In the genomic region with DNA sequence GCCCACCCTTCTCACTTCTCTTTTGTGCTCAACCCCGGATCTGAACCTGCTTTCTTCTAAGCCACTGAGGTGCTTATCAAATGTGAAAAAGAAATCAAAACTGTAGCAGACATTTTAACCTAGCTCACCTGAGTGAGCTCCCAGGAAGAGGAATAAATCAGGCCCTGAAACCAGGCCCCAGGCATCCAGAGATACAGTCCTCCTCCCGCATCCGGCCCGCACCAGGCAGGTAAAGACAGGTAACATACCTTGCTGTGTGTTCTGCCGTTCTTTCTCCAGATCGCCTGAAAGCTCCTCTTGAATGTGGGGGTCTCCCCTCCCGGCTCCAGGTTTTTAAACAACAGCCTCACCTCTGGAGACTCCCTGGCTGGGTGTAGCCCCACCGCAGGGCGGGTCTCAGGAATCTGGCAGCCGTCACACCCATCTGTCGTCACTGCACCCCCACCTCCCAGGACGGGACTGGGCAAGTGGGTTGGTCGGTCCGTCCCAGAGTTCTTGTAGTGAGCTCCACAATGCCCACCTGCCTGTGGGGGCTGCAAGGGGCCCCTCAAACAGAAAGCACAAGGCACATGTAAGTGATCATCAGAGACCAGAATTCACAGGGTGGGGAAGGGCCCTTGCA, we compare ENCODE assay signal across 10 cellular contexts. TPM values are rescaled to one million over a fixed set of nuclear protein-coding genes. Genes with fewer than 3 reads are reported as not detected.
DNase-seq lines count a peak whose midpoint lies in the region; ATAC-seq and TF ChIP-seq lines count a peak whose summit lies in the region.
"Had no signal": no experiment of that assay in that cellular context is flagged by ENCODE, and none has a peak within 500 bp of the region (broad histone marks: within the 10 kb centered on the region; RNA-seq: fewer than 3 reads in every experiment).

Gene LAMB3 (minus strand): TSS at position 305 of the 622 bp plus-strand sequence. CDS start 1,481 bp downstream, outside the sequence.

- peak within 1 kb of the TSS; percentile 76 for H3K27ac Mint-ChIP-seq in activated CD4-positive, alpha-beta T cell treated with anti-CD3 and anti-CD28 coated beads, Interleukin-2, amount 10 ng/mL, durations not matched to agents 24 days and 14 days
- peak within 1 kb of the TSS; percentile 64 for H3K27ac Mint-ChIP-seq in activated CD4-positive, alpha-beta memory T cell treated with anti-CD3 and anti-CD28 coated beads, Interleukin-2, amount 10 ng/mL, durations not matched to agents 7 days and 5 days
- H3K27ac Mint-ChIP-seq: activated naive CD8-positive, alpha-beta T cell had no signal

- intact Hi-C loops in activated CD4-positive, alpha-beta T cell treated with anti-CD3 and anti-CD28 coated beads, Interleukin-2, amount 10 ng/mL, durations not matched to agents 24 days and 14 days (cut with micrococcal nuclease): no loop called here
- intact Hi-C loops in left colon (cut with DNase I, micrococcal nuclease): no loop called here

- CTCF ChIA-PET in activated CD4-positive, alpha-beta memory T cell treated with anti-CD3 and anti-CD28 coated beads, Interleukin-2, amount 10 ng/mL, durations not matched to agents 7 days and 5 days (lab: Charles Lee): interaction anchor here (1.3 to 2.2 kb wide), 3 partner anchors 34 to 171 kb away, joined by 4 to 8 read pairs (median 5); no protein-coding TSS in a partner anchor

- peak within 1 kb of the TSS; percentile 56 for H3K4me3 Mint-ChIP-seq in activated CD4-positive, alpha-beta T cell treated with anti-CD3 and anti-CD28 coated beads, Interleukin-2, amount 10 ng/mL, durations not matched to agents 24 days and 14 days
- H3K4me3 Mint-ChIP-seq in activated CD4-positive, alpha-beta memory T cell treated with anti-CD3 and anti-CD28 coated beads, Interleukin-2, amount 10 ng/mL, durations not matched to agents 7 days and 5 days: no peak within 1 kb of the TSS
- H3K4me3 Mint-ChIP-seq: activated naive CD8-positive, alpha-beta T cell had no signal

- H3K9me3 Mint-ChIP-seq in activated CD4-positive, alpha-beta T cell treated with anti-CD3 and anti-CD28 coated beads, Interleukin-2, amount 10 ng/mL, durations not matched to agents 24 days and 14 days: no peaks in the 10 kb centered on the region
- H3K9me3 Mint-ChIP-seq in activated CD4-positive, alpha-beta memory T cell treated with anti-CD3 and anti-CD28 coated beads, Interleukin-2, amount 10 ng/mL, durations not matched to agents 7 days and 5 days: no peaks in the 10 kb centered on the region

- no peaks in the 10 kb centered on the region for H3K27me3 Mint-ChIP-seq in activated CD4-positive, alpha-beta T cell treated with anti-CD3 and anti-CD28 coated beads, Interleukin-2, amount 10 ng/mL, durations not matched to agents 24 days and 14 days
- no peaks in the 10 kb centered on the region for H3K27me3 Mint-ChIP-seq in activated CD4-positive, alpha-beta memory T cell treated with anti-CD3 and anti-CD28 coated beads, Interleukin-2, amount 10 ng/mL, durations not matched to agents 7 days and 5 days
- H3K27me3 Mint-ChIP-seq: activated naive CD8-positive, alpha-beta T cell had no signal

- peaks cover 2% of the 10 kb centered on the region for H3K36me3 Mint-ChIP-seq in activated CD4-positive, alpha-beta T cell treated with anti-CD3 and anti-CD28 coated beads, Interleukin-2, amount 10 ng/mL, durations not matched to agents 24 days and 14 days (ENCODE audit: low read depth)
- no peaks in the 10 kb centered on the region for H3K36me3 Mint-ChIP-seq in activated CD4-positive, alpha-beta memory T cell treated with anti-CD3 and anti-CD28 coated beads, Interleukin-2, amount 10 ng/mL, durations not matched to agents 7 days and 5 days (ENCODE audit: low read depth)
- H3K36me3 Mint-ChIP-seq: activated naive CD8-positive, alpha-beta T cell had no signal

- peak; percentile 74 for ATAC-seq in left colon

- H3K4me1 Mint-ChIP-seq in activated CD4-positive, alpha-beta T cell treated with anti-CD3 and anti-CD28 coated beads, Interleukin-2, amount 10 ng/mL, durations not matched to agents 24 days and 14 days: peaks cover 58% of the 10 kb centered on the region
- peaks cover 61% of the 10 kb centered on the region for H3K4me1 Mint-ChIP-seq in activated CD4-positive, alpha-beta memory T cell treated with anti-CD3 and anti-CD28 coated beads, Interleukin-2, amount 10 ng/mL, durations not matched to agents 7 days and 5 days

- no peak for TF ChIP-seq CTCF in subcutaneous adipose tissue (IDR thresholded peaks at IDR 0.05; ENCODE audit: low read depth)

- no peak for DNase-seq in activated CD4-positive, alpha-beta T cell treated with anti-CD3 and anti-CD28 coated beads, Interleukin-2, amount 10 ng/mL, durations not matched to agents 24 days and 14 days
- DNase-seq in activated CD4-positive, alpha-beta T cell treated with anti-CD3 and anti-CD28 coated beads for 4 hours: no peak
- DNase-seq in activated CD4-positive, alpha-beta memory T cell treated with anti-CD3 and anti-CD28 coated beads, Interleukin-2, amount 10 ng/mL, durations not matched to agents 7 days and 5 days: no peak
- DNase-seq in left colon (peak; percentile 91 to 92), RPMI8226 (no peak), SK-N-DZ (ENCODE audit: low spot score) (no peak), COR-L47 (lab: John Stamatoyannopoulos, UW) (no peak)
- DNase-seq: AML-193 had no signal

- POLR2A ChIA-PET in activated CD4-positive, alpha-beta memory T cell treated with anti-CD3 and anti-CD28 coated beads, Interleukin-2, amount 10 ng/mL, durations not matched to agents 7 days and 5 days (lab: Charles Lee): interaction anchor here (0.8 to 2.1 kb wide), 3 partner anchors 13 to 117 kb away, joined by 3 to 7 read pairs (median 3); no protein-coding TSS in a partner anchor

RNA-seq across cellular contexts. Expression of gene LAMB3, which starts in this region (rescaled TPM):
- total RNA-seq in activated CD4-positive, alpha-beta T cell treated with anti-CD3 and anti-CD28 coated beads, Interleukin-2, amount 10 ng/mL, durations not matched to agents 24 days and 14 days: 20.3 and 21.0 TPM in 2 replicates
- 1 to 10 TPM; 4.2 to 4.4 TPM for total RNA-seq in activated CD4-positive, alpha-beta memory T cell treated with anti-CD3 and anti-CD28 coated beads, Interleukin-2, amount 10 ng/mL, durations not matched to agents 7 days and 5 days
- total RNA-seq in left colon (100 to 1,000 TPM in 1 of 2 donors, 10 to 100 TPM in 1; 85.2 to 136 TPM), subcutaneous adipose tissue (10 to 100 TPM in 3 of 4 donors, 1 to 10 TPM in 1; 5.5 to 32.4 (median 21.3) TPM)
- polyA plus RNA-seq in SK-N-DZ (2014; cell fraction: cytosol; rRNA removed): 0.03 and 0.29 TPM in 2 replicates
- polyA plus RNA-seq in SK-N-DZ (2014; cell fraction: nucleus; rRNA removed): 0.04 TPM in 1 of 2 replicates, not detected in the other

Comparison
In these comparisons a context has a peak if more than half of its experiments do, and no peak if none do; other contexts are left out.
1. DNase-seq: peak in left colon (2 of 2); none in activated CD4-positive, alpha-beta T cell treated with anti-CD3 and anti-CD28 coated beads, Interleukin-2, amount 10 ng/mL, durations not matched to agents 24 days and 14 days (single experiment), activated CD4-positive, alpha-beta T cell treated with anti-CD3 and anti-CD28 coated beads for 4 hours (0 of 2), activated CD4-positive, alpha-beta memory T cell treated with anti-CD3 and anti-CD28 coated beads, Interleukin-2, amount 10 ng/mL, durations not matched to agents 7 days and 5 days (single experiment), RPMI8226 (single experiment), SK-N-DZ (single experiment) and COR-L47 (single experiment).